28 cellular contexts compared by ENCODE assay signal in the genomic region with DNA sequence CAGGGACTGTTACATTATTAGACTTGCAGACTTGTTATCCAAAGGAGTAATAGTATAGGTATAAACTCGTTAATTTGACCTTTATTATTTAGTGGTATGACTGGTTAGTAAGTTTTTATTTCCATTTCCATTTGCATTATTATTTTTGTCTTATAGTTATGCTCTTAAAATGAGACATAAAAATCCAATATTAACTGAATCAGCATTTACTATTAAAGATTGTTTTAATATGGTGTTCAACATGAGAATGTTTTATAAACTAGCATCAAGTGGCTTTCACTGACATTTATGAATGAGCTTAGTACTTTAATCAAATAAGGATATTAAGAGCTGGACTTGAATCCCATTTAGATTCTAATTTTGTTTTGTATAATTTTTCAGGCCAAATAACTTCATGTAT.
"Had no signal": no experiment of that assay in that cellular context is flagged by ENCODE, and none has a peak within 500 bp of the region (broad histone marks: within the 10 kb centered on the region; RNA-seq: fewer than 3 reads in every experiment).

No MANE protein-coding gene starts in this region.

- H3K27me3 Mint-ChIP-seq: dendritic cell treated with granulocyte-macrophage colony-stimulating factor and Interleukin-4, amounts not matched to agents 40 ng/mL and 50 ng/mL, for 4 days had no signal

- ATAC-seq: effector memory CD8-positive, alpha-beta T cell; esophagus mucosa; gastrocnemius medialis; heart right ventricle; left cardiac atrium; left lung; left ventricle myocardium superior; lower lobe of right lung; mucosa of descending colon had no signal

- H3K9me3 Mint-ChIP-seq: dendritic cell treated with granulocyte-macrophage colony-stimulating factor and Interleukin-4, amounts not matched to agents 40 ng/mL and 50 ng/mL, for 4 days; endodermal cell; mesothelial cell of epicardium had no signal

- DNase-seq: colonic mucosa; cortex of kidney; effector CD8-positive, alpha-beta T cell; effector memory CD8-positive, alpha-beta T cell; endodermal cell; erythroblast; esophagus squamous epithelium; foreskin fibroblast; foreskin melanocyte; gastrocnemius medialis; glutamatergic neuron; head of caudate nucleus; heart right ventricle; hippocampal formation; left cardiac atrium; left lung; left ventricle myocardium superior; lower lobe of right lung; mesenchymal stem cell; mucosa of descending colon; naive B cell had no signal

- H3K4me3 Mint-ChIP-seq: dendritic cell treated with granulocyte-macrophage colony-stimulating factor and Interleukin-4, amounts not matched to agents 40 ng/mL and 50 ng/mL, for 4 days; effector memory CD8-positive, alpha-beta T cell; endodermal cell; mesothelial cell of epicardium; naive B cell had no signal

- H3K4me1 Mint-ChIP-seq: endodermal cell, naive B cell had no signal

- H3K36me3 ChIP-seq: colonic mucosa, esophagus squamous epithelium, gastrocnemius medialis, heart right ventricle, left lung, lower lobe of right lung had no signal

- H3K4me3 ChIP-seq: colonic mucosa, esophagus squamous epithelium, gastrocnemius medialis, heart right ventricle, left lung, lower lobe of right lung, mucosa of descending colon had no signal

- H3K9me3 ChIP-seq: colonic mucosa, esophagus squamous epithelium, gastrocnemius medialis, heart right ventricle, left lung, lower lobe of right lung, mucosa of descending colon had no signal

- FAIRE-seq: endometrium, islet of Langerhans, keratinocyte had no signal

- H3K27ac Mint-ChIP-seq: dendritic cell treated with granulocyte-macrophage colony-stimulating factor and Interleukin-4, amounts not matched to agents 40 ng/mL and 50 ng/mL, for 4 days; effector memory CD8-positive, alpha-beta T cell; endodermal cell; mesothelial cell of epicardium; naive B cell had no signal

- H3K4me1 ChIP-seq: colonic mucosa, esophagus squamous epithelium, gastrocnemius medialis, left lung, lower lobe of right lung had no signal

- H3K27ac ChIP-seq: colonic mucosa, epithelial cell of prostate, esophagus squamous epithelium, gastrocnemius medialis, heart right ventricle, left lung, lower lobe of right lung had no signal

- H3K27me3 ChIP-seq: colonic mucosa, esophagus squamous epithelium, gastrocnemius medialis, heart right ventricle, left lung had no signal

- H3K36me3 Mint-ChIP-seq: mesothelial cell of epicardium, naive B cell had no signal
